Comparison of ENCODE assay signal across 24 cellular contexts in genomic region chr11:72954860-72955259, GRCh38.
DNase-seq lines count a peak whose midpoint lies in the region; ATAC-seq, FAIRE-seq and TF ChIP-seq lines count a peak whose summit lies in the region.
"Had no signal": no experiment of that assay in that cellular context is flagged by ENCODE, and none has a peak within 500 bp of the region (broad histone marks: within the 10 kb centered on the region; RNA-seq: fewer than 3 reads in every experiment).

No MANE protein-coding gene starts in this region.

- 33 to 66% (median 38%) methylated on average over 3 of the region's 3 CpGs for WGBS in psoas muscle, 3 donors

- ATAC-seq in psoas muscle (peak; percentile 42 to 82 (median 70)), GM19324 (IDR thresholded peaks at IDR 0.05; ENCODE audit: low FRiP score, unreplicated experiment) (no peak)
- ATAC-seq: gastroesophageal sphincter had no signal

- H3K9me3 ChIP-seq in cardiac muscle cell (ENCODE audit: low read depth), result no peaks in the 10 kb centered on the region
- no peaks in the 10 kb centered on the region for H3K9me3 ChIP-seq in psoas muscle
- H3K9me3 ChIP-seq: adrenal gland, colonic mucosa, esophagus squamous epithelium, gastroesophageal sphincter had no signal

- TF ChIP-seq CTCF in cardiac muscle cell (IDR thresholded peaks at IDR 0.05; ENCODE audit: low read depth, low read length), result no peak
- TF ChIP-seq CTCF in psoas muscle (IDR thresholded peaks at IDR 0.05), result no peak

- H3K4me1 ChIP-seq in cardiac muscle cell (ENCODE audit: low read depth) (peaks cover 35% of the 10 kb centered on the region), psoas muscle (peaks cover 19% of the 10 kb centered on the region)
- H3K4me1 ChIP-seq: adrenal gland, colonic mucosa, esophagus squamous epithelium, gastroesophageal sphincter had no signal

- no peaks in the 10 kb centered on the region for H3K27me3 ChIP-seq in cardiac muscle cell
- no peaks in the 10 kb centered on the region for H3K27me3 ChIP-seq in psoas muscle (ENCODE audit: insufficient read depth in 3 of 3, low read length in 2 of 3)
- H3K27me3 ChIP-seq: adrenal gland, brain microvascular endothelial cell, colonic mucosa, esophagus squamous epithelium, gastroesophageal sphincter had no signal

- intact Hi-C loops in psoas muscle (cut with DNase I), result no loop called here

- DNase-seq in GM12891 (ENCODE audit: insufficient read length, low spot score) (no peak), NCI-H2196 (lab: John Stamatoyannopoulos, UW; ENCODE audit: unreplicated experiment) (peak; percentile 17), cardiac muscle cell (ENCODE audit: low read depth in 1 of 2, low spot score in 1 of 2) (peak in 1 of 2 donors; percentile 54), psoas muscle (no peak), NAMALWA (ENCODE audit: low spot score) (no peak), COR-L47 (lab: John Stamatoyannopoulos, UW) (no peak)
- DNase-seq: activated CD4-positive, alpha-beta T cell treated with anti-CD3 and anti-CD28 coated beads for 4 hours; activated naive CD4-positive, alpha-beta T cell treated with Interleukin-2 at 50 U/mL for 16 hours; activated T-cell treated with anti-CD3 and anti-CD28 coated beads, Interleukin-2, amount 50 U/mL, for 48 hours; adrenal gland; brain microvascular endothelial cell; colonic mucosa; endodermal cell; esophagus squamous epithelium; GOT3; KG1; NCI-H1436; NCI-H524; nucleus accumbens had no signal

- FAIRE-seq in GM12891 (lab: Jason Lieb, UNC), result peak; percentile 31
- FAIRE-seq: keratinocyte, RCC 7860 had no signal

- no peak overlapping the region for H3K4me3 ChIP-seq in cardiac muscle cell
- H3K4me3 ChIP-seq in psoas muscle, result no peak overlapping the region
- H3K4me3 ChIP-seq: adrenal gland, colonic mucosa, esophagus squamous epithelium, gastroesophageal sphincter, lung had no signal

- H3K36me3 ChIP-seq in cardiac muscle cell, result no peaks in the 10 kb centered on the region
- no peaks in the 10 kb centered on the region for H3K36me3 ChIP-seq in psoas muscle (ENCODE audit: insufficient read depth in 1 of 2, low read depth in 1 of 2)
- H3K36me3 ChIP-seq: adrenal gland, brain microvascular endothelial cell, colonic mucosa, esophagus squamous epithelium had no signal

- H3K27ac ChIP-seq in cardiac muscle cell (peak overlapping the region; percentile 74), psoas muscle (no peak overlapping the region)
- H3K27ac ChIP-seq: adrenal gland, brain microvascular endothelial cell, colonic mucosa, esophagus squamous epithelium, gastroesophageal sphincter had no signal

- TF ChIP-seq POLR2A in GM12891 (IDR thresholded peaks at IDR 0.05; ENCODE audit: low read depth, low read length), result no peak

TF ChIP-seq in GM12891, 5 proteins besides CTCF, POLR2A, EP300 and RAD21:
- TF ChIP-seq TAF1 (IDR thresholded peaks at IDR 0.05; ENCODE audit: low read depth, low read length), result no peak
- TF ChIP-seq PAX5 (IDR thresholded peaks at IDR 0.05; ENCODE audit: insufficient read depth, low read length, severe bottlenecking), result no peak
- no peak for TF ChIP-seq POU2F2 (IDR thresholded peaks at IDR 0.05; ENCODE audit: low read depth, low read length)
- TF ChIP-seq SPI1 (IDR thresholded peaks at IDR 0.05; ENCODE audit: low read depth, low read length), result no peak
- TF ChIP-seq POLR2AphosphoS5 (IDR thresholded peaks at IDR 0.05; ENCODE audit: low read depth, low read length), result no peak
